ENCODE assay signal across 7 cellular contexts in the genomic region with DNA sequence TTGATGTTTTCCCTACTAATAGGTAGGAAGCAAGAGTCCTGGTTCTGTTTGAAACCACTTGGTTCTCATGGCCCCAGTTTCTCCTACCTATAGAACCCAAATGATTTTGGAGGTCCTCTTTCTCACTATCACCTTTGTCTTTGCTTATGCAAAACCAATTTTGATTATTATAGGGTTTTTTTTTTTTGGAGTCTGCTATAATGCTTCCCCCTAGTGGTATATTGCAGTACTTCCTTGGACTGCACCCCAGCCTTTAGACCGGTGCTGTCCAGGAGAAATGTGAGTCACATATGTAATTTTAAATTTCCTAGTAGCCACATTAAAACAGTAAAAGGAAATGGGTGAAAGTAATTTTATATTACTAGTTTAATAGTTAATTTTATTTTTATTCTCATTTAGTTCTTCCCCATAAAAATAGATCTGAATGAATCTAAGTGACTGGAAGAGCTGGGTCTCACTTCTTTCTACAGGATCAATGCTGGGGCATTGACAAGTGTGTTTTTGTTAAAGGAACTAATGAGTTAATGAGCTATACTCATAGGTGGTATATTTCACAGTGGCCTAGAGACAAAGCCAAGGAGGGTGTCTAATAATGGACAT. TPM values are rescaled to one million over a fixed set of nuclear protein-coding genes. Genes with fewer than 3 reads are reported as not detected.
DNase-seq lines count a peak whose midpoint lies in the region; ATAC-seq and TF ChIP-seq lines count a peak whose summit lies in the region.

No MANE protein-coding gene starts in this region.

- no peaks in the 10 kb centered on the region for H3K27me3 ChIP-seq in OCI-LY1 (ENCODE audit: insufficient read depth, low read length)
- H3K27me3 ChIP-seq in lower lobe of right lung (ENCODE audit: low read depth) = no peaks in the 10 kb centered on the region

- H3K9me3 ChIP-seq in OCI-LY1 (ENCODE audit: low read length) (no peaks in the 10 kb centered on the region), lower lobe of right lung (no peaks in the 10 kb centered on the region)

- H3K27ac Mint-ChIP-seq in central memory CD8-positive, alpha-beta T cell (ENCODE audit: low read depth) = peak overlapping the region; percentile 4

- no peaks in the 10 kb centered on the region for H3K9me3 Mint-ChIP-seq in central memory CD8-positive, alpha-beta T cell

- peak overlapping the region; percentile 47 for H3K4me3 Mint-ChIP-seq in central memory CD8-positive, alpha-beta T cell

- H3K36me3 Mint-ChIP-seq in central memory CD8-positive, alpha-beta T cell (ENCODE audit: insufficient read depth) = peaks cover 68% of the 10 kb centered on the region

- intact Hi-C loops in lower lobe of right lung (cut with DNase I) = loop anchor here (10.0 kb wide), 1 partner anchor 46 kb away; the partner anchor contains the start of gene IL20

- no peaks in the 10 kb centered on the region for H3K36me3 ChIP-seq in OCI-LY1 (ENCODE audit: insufficient read depth, low read length)
- no peaks in the 10 kb centered on the region for H3K36me3 ChIP-seq in lower lobe of right lung

- H3K79me2 ChIP-seq in OCI-LY1 (ENCODE audit: insufficient read depth, low read length) = no peaks in the 10 kb centered on the region

- H3K27ac ChIP-seq in OCI-LY1 (ENCODE audit: low read depth, low read length, poor library complexity, severe bottlenecking) (no peak overlapping the region), lower lobe of right lung (no peak overlapping the region)

- no peaks in the 10 kb centered on the region for H3F3A ChIP-seq in OCI-LY1 (ENCODE audit: insufficient read depth, low read length)

- H4K20me1 ChIP-seq in OCI-LY1 (ENCODE audit: insufficient read depth, low read length) = no peaks in the 10 kb centered on the region

- H3K27me3 Mint-ChIP-seq in central memory CD8-positive, alpha-beta T cell = no peaks in the 10 kb centered on the region

- no peak overlapping the region for H3K4me3 ChIP-seq in OCI-LY1 (ENCODE audit: low read depth, low read length, poor library complexity, severe bottlenecking)
- no peak overlapping the region for H3K4me3 ChIP-seq in lower lobe of right lung

- TF ChIP-seq CTCF in OCI-LY1 (IDR thresholded peaks at IDR 0.05; ENCODE audit: low read length) (peak; percentile 80), lower lobe of right lung (IDR thresholded peaks at IDR 0.05) (peak; percentile 90)

- peaks cover 83% of the 10 kb centered on the region for H3K4me1 Mint-ChIP-seq in central memory CD8-positive, alpha-beta T cell

- DNase-seq in DMS53 treated with DMSO at 0.1 percent for 48 hours (lab: John Stamatoyannopoulos, UW; ENCODE audit: unreplicated experiment) (peak; percentile 69), lower lobe of right lung (no peak)
- DNase-seq in central memory CD8-positive, alpha-beta T cell (ENCODE audit: low spot score in 2 of 2) = no peak
- no peak for DNase-seq in stimulated activated CD4-positive, alpha-beta T cell treated with anti-CD3 and anti-CD28 coated beads, Interleukin-1b, Interleukin-23, amount 100 ng/mL, for 48 hours

- H2AFZ ChIP-seq in OCI-LY1 (ENCODE audit: low read length) = no peak overlapping the region

- no peak overlapping the region for H3K9ac ChIP-seq in OCI-LY1 (ENCODE audit: low read length)

- ATAC-seq in HG03175 (IDR thresholded peaks at IDR 0.05; ENCODE audit: unreplicated experiment) (peak; percentile 51), lower lobe of right lung (peak; percentile 36 to 46), GM18519 (IDR thresholded peaks at IDR 0.05; ENCODE audit: low FRiP score, unreplicated experiment) (no peak)
- ATAC-seq in central memory CD8-positive, alpha-beta T cell (replicated peaks; ENCODE audit: extremely low read depth, poor library complexity, severe bottlenecking) = peak; percentile 45

- no peak overlapping the region for H3K4me2 ChIP-seq in OCI-LY1 (ENCODE audit: low read length)

- H3K9me2 ChIP-seq in OCI-LY1 (ENCODE audit: low read depth, low read length) = no peaks in the 10 kb centered on the region

- H3K4me1 ChIP-seq in OCI-LY1 (ENCODE audit: insufficient read depth, low read length, severe bottlenecking) (peaks cover 8% of the 10 kb centered on the region), lower lobe of right lung (peaks cover 23% of the 10 kb centered on the region)

RNA-seq across cellular contexts. Expression of gene FCMR, which starts 10.6 kb away (rescaled TPM):
- total RNA-seq in lower lobe of right lung = 6.8 TPM

RNA-seq across cellular contexts. Expression of gene IL24, which starts 13.9 kb away (rescaled TPM):
- not detected for total RNA-seq in lower lobe of right lung

RNA-seq across cellular contexts. Expression of gene PIGR, which starts 35.1 kb away (rescaled TPM):
- 813 TPM for total RNA-seq in lower lobe of right lung

RNA-seq across cellular contexts. Expression of gene IL20, which starts 45.7 kb away (rescaled TPM):
- not detected for total RNA-seq in lower lobe of right lung

RNA-seq across cellular contexts. Expression of gene FCAMR, which starts 59.1 kb away (rescaled TPM):
- total RNA-seq in lower lobe of right lung = not detected
